In the genomic region with DNA sequence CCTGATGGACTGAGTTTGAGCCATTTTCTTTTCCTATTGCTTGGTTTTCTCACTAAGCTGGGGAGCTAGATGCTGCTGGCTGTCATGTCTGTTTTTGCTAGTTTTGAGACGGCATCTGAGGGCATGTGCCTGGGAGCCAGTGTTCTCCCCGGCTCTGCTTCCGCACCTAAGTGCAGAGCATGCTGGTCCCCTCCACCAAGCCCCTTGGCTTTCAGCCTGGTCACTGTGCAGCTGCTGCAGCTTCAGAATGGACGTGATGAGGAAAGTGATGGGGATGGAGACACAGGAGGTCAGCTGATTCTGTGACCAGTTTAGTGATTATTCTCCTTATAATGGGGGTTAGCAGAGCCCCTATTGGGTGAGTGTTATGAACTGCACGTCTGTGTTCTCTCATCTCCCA, we compare ENCODE assay signal across 9 cellular contexts. TPM values are rescaled to one million over a fixed set of nuclear protein-coding genes. Genes with fewer than 3 reads are reported as not detected.
"Had no signal": no experiment of that assay in that cellular context is flagged by ENCODE, and none has a peak within 500 bp of the region (broad histone marks: within the 10 kb centered on the region; RNA-seq: fewer than 3 reads in every experiment).

No MANE protein-coding gene starts in this region.

- DNase-seq: GM23248, GOT3, H7, H9, HCEC 1CT, HFFc6 had no signal

- H3K36me3 ChIP-seq: HAP-1 had no signal

- H3K27ac ChIP-seq: GM23248 had no signal

- H3K4me2 ChIP-seq: GM23338 had no signal

- H2AFZ ChIP-seq: GM23248, GM23338 had no signal

- ATAC-seq: GM23338, HCT116 had no signal

- H3K4me3 ChIP-seq: GM23248, GM23338, HAP-1 had no signal

- H3K4me1 ChIP-seq: HAP-1 had no signal

- H3K9me3 ChIP-seq: HAP-1 had no signal

RNA-seq across cellular contexts. Expression of a gene that starts 28.5 kb away (rescaled TPM):
- total RNA-seq: GM23248, HFFc6 had no signal
